ENCODE assay signal across 2 cellular contexts in genomic region chr5:136560111-136560510, GRCh38.
TF ChIP-seq lines count a peak whose summit lies in the region.

No MANE protein-coding gene starts in this region.

TF ChIP-seq in GM23338, 12 proteins besides CTCF, POLR2A, EP300 and RAD21 (continued from another document):
- TF ChIP-seq ETS1 (IDR thresholded peaks at IDR 0.05) (no peak), EZH2 (IDR thresholded peaks at IDR 0.05; ENCODE audit: low read depth, unreplicated experiment) (no peak), REST (IDR thresholded peaks at IDR 0.05; ENCODE audit: unreplicated experiment) (no peak)

TF ChIP-seq in H1, 55 proteins besides CTCF, POLR2A, EP300 and RAD21:
- TF ChIP-seq CHD7 (IDR thresholded peaks at IDR 0.05; ENCODE audit: insufficient replicate concordance, low read length) (no peak), RBBP5 (IDR thresholded peaks at IDR 0.05; ENCODE audit: borderline replicate concordance, low read depth, low read length) (no peak), RFX5 (IDR thresholded peaks at IDR 0.05; ENCODE audit: borderline replicate concordance, low read depth, low read length) (no peak), POLR2AphosphoS5 (IDR thresholded peaks at IDR 0.05; ENCODE audit: low read depth, low read length) (no peak), CREB1 (IDR thresholded peaks at IDR 0.05) (no peak), SIRT6 (IDR thresholded peaks at IDR 0.05; ENCODE audit: low read length) (no peak), TAF7 (optimal IDR thresholded peaks at IDR 0.05; ENCODE audit: borderline replicate concordance, low read depth, low read length) (peak; percentile 65), SIN3A (conservative IDR thresholded peaks at IDR 0.05 in 1 of 2, IDR thresholded peaks at IDR 0.05 in 1 of 2; ENCODE audit: low read depth in 1 of 2, low read length in 2 of 2) (no peak)
